In genomic region chr4:139736661-139737060, GRCh38 we compare ENCODE assay signal across 18 cellular contexts.
DNase-seq lines count a peak whose midpoint lies in the region; ATAC-seq and TF ChIP-seq lines count a peak whose summit lies in the region.
"Had no signal": no experiment of that assay in that cellular context is flagged by ENCODE, and none has a peak within 500 bp of the region (broad histone marks: within the 10 kb centered on the region; RNA-seq: fewer than 3 reads in every experiment).

No MANE protein-coding gene starts in this region.

- no peaks in the 10 kb centered on the region for H3K9me3 Mint-ChIP-seq in activated naive CD4-positive, alpha-beta T cell treated with anti-CD3 and anti-CD28 coated beads, Interleukin-2, amount 50 U/mL, for 72 hours
- no peaks in the 10 kb centered on the region for H3K9me3 Mint-ChIP-seq in mesothelial cell of epicardium
- H3K9me3 Mint-ChIP-seq: activated CD4-positive, alpha-beta T cell treated with anti-CD3 and anti-CD28 coated beads, Interleukin-2, amount 10 ng/mL, durations not matched to agents 24 days and 14 days; activated naive CD4-positive, alpha-beta T cell treated with anti-CD3 and anti-CD28 coated beads for 36 hours; naive thymus-derived CD4-positive, alpha-beta T cell had no signal

- ATAC-seq in psoas muscle: no peak
- ATAC-seq in activated naive CD4-positive, alpha-beta T cell treated with anti-CD3 and anti-CD28 coated beads, Interleukin-2, amount 50 U/mL, for 72 hours: no peak
- ATAC-seq: GM12878; naive thymus-derived CD4-positive, alpha-beta T cell had no signal

- H3K4me1 Mint-ChIP-seq in mesothelial cell of epicardium: peaks cover 48% of the 10 kb centered on the region

- no peak overlapping the region for H3K4me3 Mint-ChIP-seq in mesothelial cell of epicardium
- H3K4me3 Mint-ChIP-seq: activated CD4-positive, alpha-beta T cell treated with anti-CD3 and anti-CD28 coated beads, Interleukin-2, amount 10 ng/mL, durations not matched to agents 24 days and 14 days had no signal

- 86 to 95% (median 90%) methylated on average over 2 of the region's 2 CpGs for WGBS in psoas muscle, 3 donors

- no peaks in the 10 kb centered on the region for H3K9me3 ChIP-seq in psoas muscle
- H3K9me3 ChIP-seq in SJCRH30 (replicated peaks): no peaks in the 10 kb centered on the region

- peak overlapping the region; percentile 33; the same call in 1 of the 2 replicates for H3K4me2 ChIP-seq in KMS-11

- DNase-seq in AML-193 (lab: John Stamatoyannopoulos, UW) (peak; percentile 20 to 22), fibroblast of the aortic adventitia (ENCODE audit: low read depth) (peak; percentile 8), psoas muscle (no peak), SJCRH30 (no peak), NCI-H2081 treated with DMSO at 0.1 percent for 48 hours (lab: John Stamatoyannopoulos, UW) (no peak), mesothelial cell of epicardium (ENCODE audit: low spot score in 2 of 2, unreplicated experiment in 2 of 2) (no peak)
- no peak for DNase-seq in activated naive CD4-positive, alpha-beta T cell treated with anti-CD3 and anti-CD28 coated beads, Interleukin-2, amount 50 U/mL, for 72 hours (ENCODE audit: low spot score in 2 of 2)
- DNase-seq: activated CD4-positive, alpha-beta T cell treated with anti-CD3 and anti-CD28 coated beads, Interleukin-2, amount 10 ng/mL, durations not matched to agents 24 days and 14 days; brain microvascular endothelial cell; dorsolateral prefrontal cortex; naive thymus-derived CD4-positive, alpha-beta T cell; NCI-H1436 treated with DMSO at 0.1 percent for 48 hours; NCI-H226; SHP77; T-helper 9 cell had no signal

- no peaks in the 10 kb centered on the region for H3K36me3 Mint-ChIP-seq in activated naive CD4-positive, alpha-beta T cell treated with anti-CD3 and anti-CD28 coated beads, Interleukin-2, amount 50 U/mL, for 72 hours
- H3K36me3 Mint-ChIP-seq in mesothelial cell of epicardium: no peaks in the 10 kb centered on the region
- H3K36me3 Mint-ChIP-seq: naive thymus-derived CD4-positive, alpha-beta T cell had no signal

- no peak overlapping the region for H2AFZ ChIP-seq in KMS-11 (ENCODE audit: low read depth)

- H3K27ac Mint-ChIP-seq in activated naive CD4-positive, alpha-beta T cell treated with anti-CD3 and anti-CD28 coated beads, Interleukin-2, amount 50 U/mL, for 72 hours: no peak overlapping the region
- no peak overlapping the region for H3K27ac Mint-ChIP-seq in mesothelial cell of epicardium
- H3K27ac Mint-ChIP-seq: activated CD4-positive, alpha-beta T cell treated with anti-CD3 and anti-CD28 coated beads, Interleukin-2, amount 10 ng/mL, durations not matched to agents 24 days and 14 days; activated naive CD4-positive, alpha-beta T cell treated with anti-CD3 and anti-CD28 coated beads for 36 hours; naive thymus-derived CD4-positive, alpha-beta T cell had no signal

- H3K27me3 Mint-ChIP-seq in mesothelial cell of epicardium (ENCODE audit: low read depth): no peaks in the 10 kb centered on the region

- H3K27ac ChIP-seq in KMS-11 (no peak overlapping the region), psoas muscle (peak overlapping the region; percentile 80), SJCRH30 (no peak overlapping the region)
- H3K27ac ChIP-seq: brain microvascular endothelial cell had no signal

- intact Hi-C loops in psoas muscle (cut with DNase I): loop anchor here (5.0 to 10.0 kb wide), 4 partner anchors 186 to 416 kb away; partner anchors contain the start of gene MAML3 (in 2 of the 2)

- peaks cover 41% of the 10 kb centered on the region for H3K4me1 ChIP-seq in KMS-11 (ENCODE audit: low read depth, poor library complexity, severe bottlenecking)
- H3K4me1 ChIP-seq in psoas muscle: peaks cover 52% of the 10 kb centered on the region
- peaks cover 13% of the 10 kb centered on the region for H3K4me1 ChIP-seq in SJCRH30

- H3K4me3 ChIP-seq in KMS-11 (IDR thresholded peaks at IDR 0.05; ENCODE audit: insufficient read depth, low read depth, low read length): no peak overlapping the region
- no peak overlapping the region for H3K4me3 ChIP-seq in fibroblast of the aortic adventitia (ENCODE audit: low read depth, low read length)
- H3K4me3 ChIP-seq in psoas muscle: no peak overlapping the region
- H3K4me3 ChIP-seq in SJCRH30: no peak overlapping the region
- H3K4me3 ChIP-seq: GM12878 had no signal

- H3K79me2 ChIP-seq in KMS-11 (ENCODE audit: insufficient read depth, low read depth): no peaks in the 10 kb centered on the region

- H3K36me3 ChIP-seq in KMS-11 (ENCODE audit: insufficient read depth): no peaks in the 10 kb centered on the region
- H3K36me3 ChIP-seq in psoas muscle (ENCODE audit: insufficient read depth in 1 of 2, low read depth in 1 of 2): no peaks in the 10 kb centered on the region
- no peaks in the 10 kb centered on the region for H3K36me3 ChIP-seq in SJCRH30
- H3K36me3 ChIP-seq: brain microvascular endothelial cell had no signal

- TF ChIP-seq CTCF in KMS-11 (conservative IDR thresholded peaks at IDR 0.05; ENCODE audit: low read depth, low read length) (no peak), fibroblast of the aortic adventitia (IDR thresholded peaks at IDR 0.05; ENCODE audit: insufficient read depth, low read length) (no peak), psoas muscle (IDR thresholded peaks at IDR 0.05) (no peak), mesothelial cell of epicardium (IDR thresholded peaks at IDR 0.05; ENCODE audit: unreplicated experiment) (no peak)

- no peaks in the 10 kb centered on the region for H3K27me3 ChIP-seq in KMS-11 (ENCODE audit: insufficient read depth, low read depth)
- no peaks in the 10 kb centered on the region for H3K27me3 ChIP-seq in psoas muscle (ENCODE audit: insufficient read depth in 3 of 3, low read length in 2 of 3)
- H3K27me3 ChIP-seq in SJCRH30: no peaks in the 10 kb centered on the region
- H3K27me3 ChIP-seq: brain microvascular endothelial cell, dorsolateral prefrontal cortex had no signal

- no peaks in the 10 kb centered on the region for H4K20me1 ChIP-seq in KMS-11 (ENCODE audit: insufficient read depth)

- no peak overlapping the region for H3K9ac ChIP-seq in KMS-11

Comparison
In these comparisons a context has a peak if more than half of its experiments do, and no peak if none do; other contexts are left out.
1. DNase-seq: peak in AML-193 (2 of 2) and fibroblast of the aortic adventitia (single experiment); none in psoas muscle (0 of 2), activated naive CD4-positive, alpha-beta T cell treated with anti-CD3 and anti-CD28 coated beads, Interleukin-2, amount 50 U/mL, for 72 hours (0 of 2), SJCRH30 (0 of 2), NCI-H2081 treated with DMSO at 0.1 percent for 48 hours (single experiment) and mesothelial cell of epicardium (0 of 2).